ENCODE assay signal across 13 cellular contexts in the genomic region with DNA sequence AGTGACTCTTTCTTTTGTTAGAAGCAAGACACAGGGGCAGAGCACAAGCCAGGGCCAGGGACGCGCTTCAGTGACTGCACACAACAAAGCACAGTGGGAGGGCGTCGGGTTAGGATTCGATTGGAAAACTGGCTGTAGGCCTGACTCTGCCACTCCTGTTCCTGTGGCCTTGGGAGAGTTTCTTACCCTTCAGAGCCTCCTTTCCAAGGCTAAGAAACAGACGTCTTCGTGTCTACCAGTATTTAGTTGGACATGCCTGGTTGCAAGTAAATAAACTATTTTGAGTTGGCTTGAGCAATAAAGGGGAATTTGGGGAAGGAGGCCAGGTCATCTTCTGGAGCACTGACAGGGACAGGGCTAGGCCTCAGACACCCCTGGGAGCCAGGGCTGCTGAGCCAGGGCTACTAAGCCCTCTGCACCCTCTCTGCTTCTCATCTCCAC.
DNase-seq lines count a peak whose midpoint lies in the region; ATAC-seq and TF ChIP-seq lines count a peak whose summit lies in the region.
"Had no signal": no experiment of that assay in that cellular context is flagged by ENCODE, and none has a peak within 500 bp of the region (broad histone marks: within the 10 kb centered on the region; RNA-seq: fewer than 3 reads in every experiment).

No MANE protein-coding gene starts in this region.

- H3K9ac ChIP-seq in BLaER1: no peak overlapping the region
- H3K9ac ChIP-seq in HUES6 (ENCODE audit: low read length): peak overlapping the region; percentile 25

- no peaks in the 10 kb centered on the region; the same call in 1 of the 2 replicates for H3K9me3 ChIP-seq in BLaER1
- H3K9me3 ChIP-seq in HUES6 (ENCODE audit: control insufficient read depth, insufficient read depth, low read depth, low read length): peaks cover 4% of the 10 kb centered on the region; the same call in 1 of the 2 replicates
- H3K9me3 ChIP-seq: neutrophil had no signal

- DNase-seq in NCI-H748 (lab: John Stamatoyannopoulos, UW; ENCODE audit: unreplicated experiment) (peak; percentile 85), kidney epithelial cell (ENCODE audit: low read depth) (peak; percentile 41), GM19238 (ENCODE audit: insufficient read length, low spot score) (no peak), amniotic stem cell (lab: John Stamatoyannopoulos, UW) (no peak)
- DNase-seq: CD4-positive, alpha-beta T cell; KBM-7; stimulated activated CD4-positive, alpha-beta T cell treated with anti-CD3 and anti-CD28 coated beads, Interleukin-4, amount 100 ng/mL, for 1 hour; stomach had no signal

- H3K4me3 ChIP-seq in BLaER1 (no peak overlapping the region), HUES6 (ENCODE audit: low read depth, low read length) (no peak overlapping the region), kidney epithelial cell (ENCODE audit: low read depth, low read length) (no peak overlapping the region)
- H3K4me3 ChIP-seq: stomach had no signal

- no peaks in the 10 kb centered on the region for H4K20me1 ChIP-seq in BLaER1

- H3K27ac ChIP-seq in BLaER1: no peak overlapping the region
- no peak overlapping the region for H3K27ac ChIP-seq in HUES6 (ENCODE audit: low read depth, low read length)
- H3K27ac ChIP-seq: neutrophil had no signal

- no peak for TF ChIP-seq CTCF in kidney epithelial cell (IDR thresholded peaks at IDR 0.05; ENCODE audit: insufficient read depth, low read length, poor library complexity, severe bottlenecking)

- peaks cover 13% of the 10 kb centered on the region; the same call in 1 of the 2 replicates for H3K4me1 ChIP-seq in BLaER1
- H3K4me1 ChIP-seq in HUES6 (ENCODE audit: control insufficient read depth, insufficient read depth, low read length): peaks cover 15% of the 10 kb centered on the region

- 0 out of 2 replicates have a peak overlapping the region, but pooled peaks have one; percentile 6 for H3K4me2 ChIP-seq in BLaER1

- H3K36me3 ChIP-seq in BLaER1 (no peaks in the 10 kb centered on the region), HUES6 (ENCODE audit: control insufficient read depth, insufficient read depth, low read length) (no peaks in the 10 kb centered on the region), kidney epithelial cell (ENCODE audit: control insufficient read depth, insufficient read depth, low read length) (no peaks in the 10 kb centered on the region)
- H3K36me3 ChIP-seq: neutrophil, stomach had no signal

- no peak for ATAC-seq in HG02981 (IDR thresholded peaks at IDR 0.05; ENCODE audit: unreplicated experiment)
- ATAC-seq in GM21528 (IDR thresholded peaks at IDR 0.05; ENCODE audit: low FRiP score, unreplicated experiment): no peak

- H3K27me3 ChIP-seq in BLaER1 (no peaks in the 10 kb centered on the region), HUES6 (ENCODE audit: control insufficient read depth, insufficient read depth, low read length) (no peaks in the 10 kb centered on the region), kidney epithelial cell (ENCODE audit: control insufficient read depth, insufficient read depth, low read length) (no peaks in the 10 kb centered on the region)
- H3K27me3 ChIP-seq: stomach had no signal

Comparison
In these comparisons a context has a peak if more than half of its experiments do, and no peak if none do; other contexts are left out.
1. DNase-seq: peak in NCI-H748 (single experiment) and kidney epithelial cell (single experiment); none in GM19238 (single experiment) and amniotic stem cell (single experiment).